Comparison of ENCODE assay signal across 1 cellular context in the genomic region with DNA sequence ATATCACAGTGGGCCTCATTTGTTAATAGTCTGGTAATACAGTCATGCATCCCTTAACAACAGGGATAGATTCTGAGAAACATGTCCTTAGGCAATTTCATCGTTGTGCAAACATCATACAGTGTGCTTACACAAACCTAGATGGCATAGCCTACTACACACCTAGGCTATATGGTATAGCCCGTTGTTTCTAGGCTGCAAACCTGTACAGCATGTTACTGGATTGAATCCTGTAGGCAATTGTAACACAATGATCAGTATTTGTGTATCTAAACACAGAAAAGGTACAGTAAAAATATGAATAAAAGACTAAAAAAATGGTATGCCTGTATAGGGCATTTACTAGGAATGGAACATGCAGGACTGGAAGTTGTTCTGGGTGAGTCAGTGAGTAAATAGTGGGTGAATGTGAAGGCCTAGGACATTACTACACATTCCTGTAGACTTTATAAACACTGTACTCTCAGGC.
TF ChIP-seq lines count a peak whose summit lies in the region.

No MANE protein-coding gene starts in this region.

TF ChIP-seq in HepG2, 621 proteins besides CTCF, POLR2A, EP300 and RAD21 (continued from another document):
- TF ChIP-seq PAXIP1 (CRISPR knock-in tag; conservative IDR thresholded peaks at IDR 0.05) = peak; percentile 42; the same call in 1 of the 2 replicates
- TF ChIP-seq ZFX (CRISPR knock-in tag; IDR thresholded peaks at IDR 0.05; ENCODE audit: low read depth) = no peak; the same call in 1 of the 2 replicates
- TF ChIP-seq NCOA2 (CRISPR knock-in tag; IDR thresholded peaks at IDR 0.05) = peak; percentile 48; the same call in 1 of the 2 replicates
- peak; percentile 26 for TF ChIP-seq ASH2L (IDR thresholded peaks at IDR 0.05; ENCODE audit: insufficient read length, low read depth, low read length)
- no peak for TF ChIP-seq DBP (CRISPR knock-in tag; IDR thresholded peaks at IDR 0.05; ENCODE audit: not compliant biosample characterization)
- TF ChIP-seq BCL6 (CRISPR knock-in tag; IDR thresholded peaks at IDR 0.05) = peak; percentile 84
- TF ChIP-seq GATAD2A (CRISPR knock-in tag; IDR thresholded peaks at IDR 0.05) = peak; percentile 82
- peak; percentile 12; the same call in 1 of the 2 replicates for TF ChIP-seq SALL1 (CRISPR knock-in tag; IDR thresholded peaks at IDR 0.05)
- 0 out of 2 replicates have a peak, but pooled peaks have one; percentile 49 for TF ChIP-seq ZKSCAN8 (CRISPR knock-in tag; IDR thresholded peaks at IDR 0.05; ENCODE audit: borderline replicate concordance)
- peak; percentile 27; the same call in 1 of the 2 replicates for TF ChIP-seq ATF7 (IDR thresholded peaks at IDR 0.05)
- no peak for TF ChIP-seq ATF7 (CRISPR knock-in tag; IDR thresholded peaks at IDR 0.05)
- 0 out of 2 replicates have a peak, but pooled peaks have one; percentile 10 for TF ChIP-seq ZNF331 (CRISPR knock-in tag; IDR thresholded peaks at IDR 0.05)
- no peak for TF ChIP-seq IRX3 (CRISPR knock-in tag; IDR thresholded peaks at IDR 0.05; ENCODE audit: borderline replicate concordance, low read depth)
- no peak for TF ChIP-seq TOE1 (CRISPR knock-in tag; IDR thresholded peaks at IDR 0.05)
- TF ChIP-seq CEBPB (IDR thresholded peaks at IDR 0.05; ENCODE audit: borderline replicate concordance, low read depth, low read length) = peak; percentile 85
- TF ChIP-seq RARA (CRISPR knock-in tag; IDR thresholded peaks at IDR 0.05) = 0 out of 2 replicates have a peak, but pooled peaks have one; percentile 15
- no peak for TF ChIP-seq ETV6 (CRISPR knock-in tag; conservative IDR thresholded peaks at IDR 0.05)
- TF ChIP-seq CREM (IDR thresholded peaks at IDR 0.05) = peak; percentile 51; the same call in 1 of the 2 replicates
- no peak for TF ChIP-seq CREM (CRISPR knock-in tag; IDR thresholded peaks at IDR 0.05)
- peak; percentile 50; the same call in 1 of the 2 replicates for TF ChIP-seq MIXL1 (CRISPR knock-in tag; IDR thresholded peaks at IDR 0.05)
- TF ChIP-seq PTBP1 (IDR thresholded peaks at IDR 0.05; ENCODE audit: low read depth, low read length, poor library complexity, severe bottlenecking) = no peak
- no peak for TF ChIP-seq KLF9 (CRISPR knock-in tag; IDR thresholded peaks at IDR 0.05; ENCODE audit: low read depth)
- TF ChIP-seq TRIM24 (CRISPR knock-in tag; IDR thresholded peaks at IDR 0.05) = no peak
- TF ChIP-seq SAP130 (CRISPR knock-in tag; IDR thresholded peaks at IDR 0.05; ENCODE audit: low read depth) = peak; percentile 53
- TF ChIP-seq HDAC2 (CRISPR knock-in tag; IDR thresholded peaks at IDR 0.05) = peak; percentile 42; the same call in 1 of the 2 replicates
- TF ChIP-seq FOXA1 (IDR thresholded peaks at IDR 0.05) = peak; percentile 68
- peak; percentile 77 for TF ChIP-seq FOXA1 (CRISPR knock-in tag; IDR thresholded peaks at IDR 0.05)
- no peak for TF ChIP-seq ZNF709 (CRISPR knock-in tag; IDR thresholded peaks at IDR 0.05)
- TF ChIP-seq SOX13 (IDR thresholded peaks at IDR 0.05) = no peak
- peak; percentile 33 to 57; a peak in 1 of 4 replicates for TF ChIP-seq SOX13 (CRISPR knock-in tag; conservative IDR thresholded peaks at IDR 0.05 in 1 of 2, IDR thresholded peaks at IDR 0.05 in 1 of 2)
- peak; percentile 89 for TF ChIP-seq FOXA3 (CRISPR knock-in tag; IDR thresholded peaks at IDR 0.05)
TF ChIP-seq in HepG2: peak in this region for 56.
